10 cellular contexts compared by ENCODE assay signal in genomic region chr5:90131734-90132133, GRCh38.
DNase-seq lines count a peak whose midpoint lies in the region; ATAC-seq and TF ChIP-seq lines count a peak whose summit lies in the region.
"Had no signal": no experiment of that assay in that cellular context is flagged by ENCODE, and none has a peak within 500 bp of the region (broad histone marks: within the 10 kb centered on the region; RNA-seq: fewer than 3 reads in every experiment).

No MANE protein-coding gene starts in this region.

- TF ChIP-seq POLR2A in testis (IDR thresholded peaks at IDR 0.05), result no peak

- H3K4me3 ChIP-seq in testis, result no peak overlapping the region
- H3K4me3 ChIP-seq: SK-N-MC had no signal

- H3K9me3 ChIP-seq in testis, result no peaks in the 10 kb centered on the region

- no peak for TF ChIP-seq CTCF in testis (IDR thresholded peaks at IDR 0.05)

- ATAC-seq in GM18502 (IDR thresholded peaks at IDR 0.05; ENCODE audit: poor library complexity, unreplicated experiment), result peak; percentile 86
- ATAC-seq in GM21528 (IDR thresholded peaks at IDR 0.05; ENCODE audit: low FRiP score, unreplicated experiment), result peak; percentile 89
- peak; percentile 67 for ATAC-seq in HG03520 (IDR thresholded peaks at IDR 0.05; ENCODE audit: unreplicated experiment)

- intact Hi-C loops in testis (cut with DNase I; ENCODE audit: low total_unique reads), result no loop called here

- H3K36me3 ChIP-seq in testis (ENCODE audit: low read depth, missing control alignments), result no peaks in the 10 kb centered on the region

- no peaks in the 10 kb centered on the region for H3K27me3 ChIP-seq in testis

- peak; percentile 36 for DNase-seq in iris pigment epithelial cell (ENCODE audit: low read depth)
- no peak for DNase-seq in testis
- no peak for DNase-seq in RPMI8226
- DNase-seq in A172 (ENCODE audit: low spot score), result no peak
- DNase-seq in NCI-H524 (lab: John Stamatoyannopoulos, UW), result no peak
- DNase-seq: stimulated activated CD4-positive, alpha-beta T cell treated with anti-CD3 and anti-CD28 coated beads, Interleukin-4, amount 100 ng/mL, for 4 hours had no signal

- no peak overlapping the region for H3K27ac ChIP-seq in testis
- H3K27ac ChIP-seq: SK-N-MC had no signal

- WGBS in testis, 2 donors, result 43 to 45% methylated on average over 1 of the region's 1 CpG

- H3K4me1 ChIP-seq in testis, result no peaks in the 10 kb centered on the region
